Comparison of ENCODE assay signal across 1 cellular context in the genomic region with DNA sequence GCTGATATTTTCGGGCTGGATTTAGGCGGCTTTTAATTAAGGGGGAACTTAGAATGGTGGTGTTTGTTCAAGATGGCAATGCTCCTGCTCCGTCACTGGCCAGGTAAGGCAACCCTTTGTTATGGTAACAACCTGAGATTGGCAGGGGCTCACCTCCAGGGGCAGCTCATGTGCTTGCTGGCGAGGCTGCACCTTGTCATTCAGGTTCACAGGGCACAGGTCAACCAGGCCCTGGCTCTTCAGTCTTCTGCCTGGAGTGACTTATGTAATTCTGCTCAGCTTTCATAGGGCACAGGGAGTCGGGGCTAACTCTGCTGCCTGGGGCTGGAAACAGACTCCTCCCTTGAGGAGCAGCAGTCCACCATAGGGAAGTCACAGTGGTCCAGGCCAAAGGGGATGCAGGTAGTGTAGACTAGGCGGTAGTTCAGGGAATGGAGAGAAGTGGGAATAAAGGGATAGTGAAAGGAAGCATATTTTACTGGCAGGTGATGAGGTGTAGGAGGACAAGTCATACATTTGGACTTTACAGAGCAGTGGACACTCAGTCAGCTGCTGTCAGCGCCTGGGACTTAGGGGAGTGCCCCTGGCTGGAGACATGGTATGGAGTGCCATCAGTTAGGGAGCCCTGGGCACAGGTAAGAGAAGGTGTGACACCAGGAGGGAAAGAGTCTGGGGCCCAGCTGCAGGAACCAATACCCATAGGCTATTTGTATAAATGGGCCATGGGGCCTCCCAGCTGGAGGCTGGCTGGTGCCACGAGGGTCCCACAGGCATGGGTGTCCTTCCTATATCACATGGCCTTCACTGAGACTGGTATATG.
TF ChIP-seq lines count a peak whose summit lies in the region.

No MANE protein-coding gene starts in this region.

TF ChIP-seq in H1, 55 proteins besides CTCF, POLR2A, EP300 and RAD21:
- TF ChIP-seq HDAC6 (IDR thresholded peaks at IDR 0.05; ENCODE audit: low read depth, low read length), result no peak
- TF ChIP-seq, protein P1, sequence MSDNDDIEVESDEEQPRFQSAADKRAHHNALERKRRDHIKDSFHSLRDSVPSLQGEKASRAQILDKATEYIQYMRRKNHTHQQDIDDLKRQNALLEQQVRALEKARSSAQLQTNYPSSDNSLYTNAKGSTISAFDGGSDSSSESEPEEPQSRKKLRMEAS (IDR thresholded peaks at IDR 0.05), result 0 out of 2 replicates have a peak, but pooled peaks have one; percentile 42
